In genomic region chr7:449249-450019, GRCh38 we compare ENCODE assay signal across 16 cellular contexts.
DNase-seq lines count a peak whose midpoint lies in the region; ATAC-seq, FAIRE-seq and TF ChIP-seq lines count a peak whose summit lies in the region.
"Had no signal": no experiment of that assay in that cellular context is flagged by ENCODE, and none has a peak within 500 bp of the region (broad histone marks: within the 10 kb centered on the region; RNA-seq: fewer than 3 reads in every experiment).

No MANE protein-coding gene starts in this region.

- no peak overlapping the region for H3K4me3 ChIP-seq in gastrocnemius medialis
- H3K4me3 ChIP-seq: A549 had no signal

- no peaks in the 10 kb centered on the region for H3K36me3 Mint-ChIP-seq in activated naive CD8-positive, alpha-beta T cell treated with anti-CD3 and anti-CD28 coated beads, Interleukin-2, amount 10 ng/mL, durations not matched to agents 7 days and 5 days
- no peaks in the 10 kb centered on the region for H3K36me3 Mint-ChIP-seq in stimulated activated effector memory CD8-positive, alpha-beta T cell treated with anti-CD3 and anti-CD28 coated beads, Interleukin-12 subunit alpha, Interleukin-12 subunit beta, amount 100 ng/mL, for 72 hours
- H3K36me3 Mint-ChIP-seq: CD14-positive monocyte had no signal

- no peaks in the 10 kb centered on the region for H3K9me3 ChIP-seq in KOPT-K1 (ENCODE audit: insufficient read depth, low read length, poor library complexity, severe bottlenecking)
- no peaks in the 10 kb centered on the region for H3K9me3 ChIP-seq in gastrocnemius medialis
- H3K9me3 ChIP-seq: A549 had no signal

- H3K27me3 ChIP-seq in gastrocnemius medialis, result peaks cover 17 to 23% (median 17%) of the 10 kb centered on the region in 3 donors

- POLR2A ChIA-PET in activated naive CD8-positive, alpha-beta T cell treated with anti-CD3 and anti-CD28 coated beads, Interleukin-2, amount 10 ng/mL, durations not matched to agents 7 days and 5 days (lab: Charles Lee), result interaction anchor here (1.2 kb wide), 1 partner anchor 87 kb away, joined by 5 read pairs; no protein-coding TSS in a partner anchor

- TF ChIP-seq POLR2A in gastrocnemius medialis (IDR thresholded peaks at IDR 0.05), result no peak

- H3K9me3 Mint-ChIP-seq in activated naive CD8-positive, alpha-beta T cell treated with anti-CD3 and anti-CD28 coated beads, Interleukin-2, amount 10 ng/mL, durations not matched to agents 7 days and 5 days, result no peaks in the 10 kb centered on the region
- no peaks in the 10 kb centered on the region for H3K9me3 Mint-ChIP-seq in stimulated activated effector memory CD8-positive, alpha-beta T cell treated with anti-CD3 and anti-CD28 coated beads, Interleukin-12 subunit alpha, Interleukin-12 subunit beta, amount 100 ng/mL, for 72 hours

- no peak for ATAC-seq in Right ventricle myocardium superior (ENCODE audit: poor library complexity)
- ATAC-seq in Right ventricle myocardium inferior, result no peak
- peak; percentile 49 for ATAC-seq in activated naive CD8-positive, alpha-beta T cell treated with anti-CD3 and anti-CD28 coated beads, Interleukin-2, amount 10 ng/mL, durations not matched to agents 7 days and 5 days (ENCODE audit: low read depth)
- ATAC-seq in stimulated activated effector memory CD8-positive, alpha-beta T cell treated with anti-CD3 and anti-CD28 coated beads, Interleukin-12 subunit alpha, Interleukin-12 subunit beta, amount 100 ng/mL, for 72 hours, result no peak
- no peak for ATAC-seq in gastrocnemius medialis
- ATAC-seq: A549 had no signal

- peaks cover 0 to 3% of the 10 kb centered on the region in 2 donors for H3K4me1 ChIP-seq in gastrocnemius medialis

- in situ Hi-C loops in gastrocnemius medialis (cut with MboI; ENCODE audit: low sequenced_read_pairs in 4 of 4), result no loop called here

- H3K36me3 ChIP-seq in KOPT-K1 (ENCODE audit: insufficient read depth, low read length), result no peaks in the 10 kb centered on the region
- no peaks in the 10 kb centered on the region for H3K36me3 ChIP-seq in gastrocnemius medialis

- H3K27ac ChIP-seq in KOPT-K1 (ENCODE audit: low read depth, low read length, poor library complexity, severe bottlenecking) (peak overlapping the region; percentile 37), gastrocnemius medialis (no peak overlapping the region)
- H3K27ac ChIP-seq: A549 had no signal

- H3K4me3 Mint-ChIP-seq in activated naive CD8-positive, alpha-beta T cell treated with anti-CD3 and anti-CD28 coated beads, Interleukin-2, amount 10 ng/mL, durations not matched to agents 7 days and 5 days, result peak overlapping the region; percentile 23
- no peak overlapping the region for H3K4me3 Mint-ChIP-seq in stimulated activated effector memory CD8-positive, alpha-beta T cell treated with anti-CD3 and anti-CD28 coated beads, Interleukin-12 subunit alpha, Interleukin-12 subunit beta, amount 100 ng/mL, for 72 hours
- H3K4me3 Mint-ChIP-seq: CD14-positive monocyte had no signal

- FAIRE-seq in urothelium cell line (lab: Jason Lieb, UNC), result no peak
- FAIRE-seq: A549 had no signal

- intact Hi-C loops in Right ventricle myocardium superior (cut with DNase I) (no loop called here), Right ventricle myocardium inferior (cut with DNase I) (no loop called here), gastrocnemius medialis (cut with DNase I; ENCODE audit: low total_unique reads) (no loop called here)

- peaks cover 8% of the 10 kb centered on the region for H3K27me3 Mint-ChIP-seq in activated naive CD8-positive, alpha-beta T cell treated with anti-CD3 and anti-CD28 coated beads, Interleukin-2, amount 10 ng/mL, durations not matched to agents 7 days and 5 days

- TF ChIP-seq CTCF in gastrocnemius medialis (IDR thresholded peaks at IDR 0.05 in 4 of 5, conservative IDR thresholded peaks at IDR 0.05 in 1 of 5), result no peak

- H3K27ac Mint-ChIP-seq in activated naive CD8-positive, alpha-beta T cell treated with anti-CD3 and anti-CD28 coated beads, Interleukin-2, amount 10 ng/mL, durations not matched to agents 7 days and 5 days, result peak overlapping the region; percentile 77
- peak overlapping the region; percentile 73 for H3K27ac Mint-ChIP-seq in stimulated activated effector memory CD8-positive, alpha-beta T cell treated with anti-CD3 and anti-CD28 coated beads, Interleukin-12 subunit alpha, Interleukin-12 subunit beta, amount 100 ng/mL, for 72 hours

- peaks cover 11% of the 10 kb centered on the region for H3K4me1 Mint-ChIP-seq in activated naive CD8-positive, alpha-beta T cell treated with anti-CD3 and anti-CD28 coated beads, Interleukin-2, amount 10 ng/mL, durations not matched to agents 7 days and 5 days
- peaks cover 18% of the 10 kb centered on the region for H3K4me1 Mint-ChIP-seq in stimulated activated effector memory CD8-positive, alpha-beta T cell treated with anti-CD3 and anti-CD28 coated beads, Interleukin-12 subunit alpha, Interleukin-12 subunit beta, amount 100 ng/mL, for 72 hours

- DNase-seq in Right ventricle myocardium superior (peak; percentile 15), Right ventricle myocardium inferior (ENCODE audit: missing footprints) (no peak), gastrocnemius medialis (no peak), SW480 (ENCODE audit: low spot score) (no peak), urothelium cell line (ENCODE audit: low spot score) (no peak)
- DNase-seq in activated naive CD8-positive, alpha-beta T cell treated with anti-CD3 and anti-CD28 coated beads, Interleukin-2, amount 10 ng/mL, durations not matched to agents 7 days and 5 days, result no peak
- DNase-seq in stimulated activated effector memory CD8-positive, alpha-beta T cell treated with anti-CD3 and anti-CD28 coated beads, Interleukin-12 subunit alpha, Interleukin-12 subunit beta, amount 100 ng/mL, for 72 hours (ENCODE audit: low spot score in 2 of 2), result no peak
- DNase-seq: Calu3, DMS79, KBM-7, NCI-H1436 treated with DMSO at 0.1 percent for 48 hours, NCI-H2081, NCI-H510A treated with DMSO at 0.1 percent for 48 hours had no signal
